ENCODE assay signal across 8 cellular contexts in the genomic region with DNA sequence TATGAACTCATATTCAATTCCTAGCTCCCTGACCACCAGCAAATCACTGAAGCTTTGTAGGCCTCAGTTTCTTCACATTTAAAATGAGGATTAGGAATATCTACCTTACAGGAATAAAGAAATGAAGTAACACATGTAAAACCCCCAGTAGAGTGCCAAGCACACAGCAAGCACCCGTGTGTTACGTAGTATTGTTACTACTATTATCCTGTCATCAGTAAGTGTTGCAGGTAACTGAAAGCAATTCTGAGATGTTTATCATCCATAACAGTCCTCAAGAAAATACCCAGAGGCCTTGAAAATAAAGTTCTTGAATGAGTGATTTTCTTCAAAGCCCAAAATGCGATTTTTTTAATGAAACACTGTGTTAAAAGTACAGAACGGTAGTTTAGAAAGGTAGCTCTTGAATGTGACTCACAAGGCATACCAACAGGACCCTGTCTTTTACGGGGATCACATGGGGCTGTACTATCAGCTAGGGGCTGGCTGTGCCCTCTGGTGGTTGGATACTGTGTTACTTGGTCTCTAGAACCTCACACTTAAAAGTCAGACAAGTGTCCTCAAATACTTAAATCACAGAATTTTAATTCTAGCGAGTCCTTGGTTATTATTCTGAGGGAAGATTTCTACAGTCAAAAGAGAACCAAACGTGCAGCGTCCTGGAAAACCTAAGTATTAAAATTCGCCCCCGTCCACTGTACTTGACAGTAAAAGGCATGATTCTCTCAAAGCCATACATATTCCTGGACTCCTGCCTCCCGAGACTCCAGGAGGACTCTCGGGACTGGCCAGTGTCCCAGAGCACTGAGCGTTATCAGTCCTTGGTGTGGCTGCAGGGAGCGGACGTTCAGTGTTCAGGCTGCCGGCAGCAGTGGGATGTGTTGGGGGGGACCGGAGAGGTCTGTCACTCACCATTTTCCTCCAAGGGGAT. TPM values are rescaled to one million over a fixed set of nuclear protein-coding genes. Genes with fewer than 3 reads are reported as not detected.
DNase-seq lines count a peak whose midpoint lies in the region; ATAC-seq and TF ChIP-seq lines count a peak whose summit lies in the region.

No MANE protein-coding gene starts in this region.

- peaks cover 5% of the 10 kb centered on the region for H3K27me3 Mint-ChIP-seq in chondrocyte (ENCODE audit: low read depth)

- DNase-seq in ACHN (peak; percentile 82), NCI-H2081 treated with DMSO at 0.1 percent for 48 hours (lab: John Stamatoyannopoulos, UW) (peak; percentile 27), chondrocyte (ENCODE audit: low spot score) (no peak)
- peak; percentile 58 for DNase-seq in activated CD4-positive, CD25-positive, alpha-beta regulatory T cell treated with anti-CD3 and anti-CD28 coated beads, Interleukin-2, amount 50 U/mL, for 16 hours (ENCODE audit: low read depth, low spot score)
- DNase-seq in stimulated activated CD4-positive, alpha-beta T cell treated with anti-CD3 and anti-CD28 coated beads, Interleukin-2, amount 100 ng/mL, for 4 hours (ENCODE audit: low read depth) = peak; percentile 74

- ATAC-seq in GM18505 (IDR thresholded peaks at IDR 0.05; ENCODE audit: unreplicated experiment) = peak; percentile 85
- ATAC-seq in HG03025 (IDR thresholded peaks at IDR 0.05; ENCODE audit: low FRiP score, unreplicated experiment) = peak; percentile 92

- in situ Hi-C loops in ACHN (cut with HindIII; ENCODE audit: low pct_ligation_motif_present, low pct_unique_long_range_greater_than_20kb, low sequenced_read_pairs) = no loop called here

- no peaks in the 10 kb centered on the region for H3K27me3 ChIP-seq in layer of hippocampus (ENCODE audit: control insufficient read depth, insufficient read depth, low read length)

- H3K4me1 Mint-ChIP-seq in chondrocyte (ENCODE audit: low read depth) = peaks cover 19% of the 10 kb centered on the region

- peak; percentile 90 for TF ChIP-seq CTCF in chondrocyte (IDR thresholded peaks at IDR 0.05)

- TF ChIP-seq POLR2A in GM18505 (IDR thresholded peaks at IDR 0.05; ENCODE audit: borderline replicate concordance, extremely low read depth, insufficient read depth, insufficient read length) = no peak

- H3K27ac ChIP-seq in layer of hippocampus (ENCODE audit: low read depth, low read length) = peak overlapping the region; percentile 81

- H3K36me3 Mint-ChIP-seq in chondrocyte (ENCODE audit: low read depth) = peaks cover 3% of the 10 kb centered on the region

- H3K9me3 Mint-ChIP-seq in chondrocyte (ENCODE audit: low read depth) = no peaks in the 10 kb centered on the region

- peak overlapping the region; percentile 99 for H3K27ac Mint-ChIP-seq in chondrocyte (ENCODE audit: unreplicated experiment)

- H3K4me3 Mint-ChIP-seq in chondrocyte (ENCODE audit: unreplicated experiment) = peak overlapping the region; percentile 97

RNA-seq across cellular contexts. Expression of a gene that starts 0.7 kb away (rescaled TPM):
- total RNA-seq in chondrocyte = 40.2 to 47.6 TPM (median 43.4 TPM) in 3 replicates

RNA-seq across cellular contexts. Expression of a gene that starts 19.8 kb away (rescaled TPM):
- total RNA-seq in chondrocyte = 14.8 to 19.6 TPM (median 15.3 TPM) in 3 replicates

RNA-seq across cellular contexts. Expression of a gene that starts 20.1 kb away (rescaled TPM):
- total RNA-seq in chondrocyte = 11.2 to 14.7 TPM (median 13.2 TPM) in 3 replicates

RNA-seq across cellular contexts. Expression of a gene that starts 46.2 kb away (rescaled TPM):
- 3.8 to 5.0 TPM (median 3.9 TPM) in 3 replicates for total RNA-seq in chondrocyte
